Comparison of ENCODE assay signal across 29 cellular contexts in the genomic region with DNA sequence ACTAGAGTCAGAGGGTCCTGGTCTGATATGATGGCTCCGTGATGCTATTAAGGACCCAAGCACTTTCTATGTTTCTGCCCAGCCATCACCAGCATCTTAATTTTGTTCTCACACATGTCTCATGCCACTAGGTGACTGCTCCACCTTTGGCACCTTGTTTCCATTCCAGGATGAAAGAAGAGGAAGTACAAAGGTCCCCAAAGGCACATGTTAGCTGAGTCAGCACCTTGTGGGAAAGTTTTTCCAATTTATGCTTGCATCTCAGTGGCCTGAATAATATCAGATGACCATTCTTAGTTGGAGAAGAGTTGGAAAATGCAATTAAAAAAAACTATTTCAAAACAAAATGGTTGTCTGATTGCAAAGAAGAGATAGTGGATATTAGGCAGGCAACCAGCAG.
"Had no signal": no experiment of that assay in that cellular context is flagged by ENCODE, and none has a peak within 500 bp of the region (broad histone marks: within the 10 kb centered on the region; RNA-seq: fewer than 3 reads in every experiment).

No MANE protein-coding gene starts in this region.

- FAIRE-seq: astrocyte, bronchial epithelial cell had no signal

- H3K4me3 ChIP-seq: esophagus squamous epithelium, gastroesophageal sphincter, heart right ventricle had no signal

- H3K27me3 ChIP-seq: brain microvascular endothelial cell, gastroesophageal sphincter had no signal

- ATAC-seq: activated naive CD4-positive, alpha-beta T cell treated with anti-CD3 and anti-CD28 coated beads, Interleukin-2, amount 50 U/mL, for 72 hours; activated T-cell treated with anti-CD3 and anti-CD28 coated beads, Interleukin-2, amount 50 U/mL, for 72 hours; effector memory CD8-positive, alpha-beta T cell; gastroesophageal sphincter; heart right ventricle had no signal

- H3K36me3 ChIP-seq: brain microvascular endothelial cell, esophagus squamous epithelium, gastroesophageal sphincter, heart right ventricle had no signal

- H3K9me3 ChIP-seq: esophagus squamous epithelium had no signal

- DNase-seq: activated CD4-positive, alpha-beta memory T cell treated with anti-CD3 and anti-CD28 coated beads, Interleukin-2, amount 10 ng/mL, durations not matched to agents 7 days and 5 days; activated CD4-positive, alpha-beta T cell treated with anti-CD3 and anti-CD28 coated beads for 4 hours; activated CD4-positive, alpha-beta T cell treated with anti-CD3 and anti-CD28 coated beads, Interleukin-2, amount 10 ng/mL, durations not matched to agents 7 days and 5 days; activated CD4-positive, alpha-beta T cell treated with anti-CD3 and anti-CD28 coated beads, Interleukin-2, amount 50 U/mL, for 4 hours; activated CD4-positive, CD25-positive, alpha-beta regulatory T cell; activated CD4-positive, CD25-positive, alpha-beta regulatory T cell treated with anti-CD3 and anti-CD28 coated beads, Interleukin-2, amount 50 U/mL, for 72 hours; activated CD8-positive, alpha-beta memory T cell treated with anti-CD3 and anti-CD28 coated beads, Interleukin-2, amount 50 U/mL, for 48 hours; activated gamma-delta T cell; activated naive CD4-positive, alpha-beta T cell; activated naive CD4-positive, alpha-beta T cell treated with anti-CD3 and anti-CD28 coated beads, Interleukin-2, amount 10 ng/mL, durations not matched to agents 7 days and 5 days; activated naive CD8-positive, alpha-beta T cell treated with anti-CD3 and anti-CD28 coated beads, Interleukin-2, amount 10 ng/mL, durations not matched to agents 7 days and 5 days; activated T-cell treated with anti-CD3 and anti-CD28 coated beads for 4 hours; activated T-cell treated with anti-CD3 and anti-CD28 coated beads, Interleukin-2, amount 50 U/mL, for 24 hours; activated T-cell treated with anti-CD3 and anti-CD28 coated beads, Interleukin-2, amount 50 U/mL, for 72 hours; anterior cingulate cortex; brain microvascular endothelial cell; cortex of kidney; dermis blood vessel endothelial cell; effector CD4-positive, alpha-beta T cell; effector memory CD8-positive, alpha-beta T cell; erythroblast; esophagus squamous epithelium; foreskin melanocyte; heart right ventricle; T-helper 2 cell had no signal

- H3K27ac ChIP-seq: brain microvascular endothelial cell, esophagus squamous epithelium, gastroesophageal sphincter, heart right ventricle had no signal
